In genomic region chr4:77155631-77156345, GRCh38 we compare ENCODE assay signal across 1 cellular context.
TF ChIP-seq lines count a peak whose summit lies in the region.

No MANE protein-coding gene starts in this region.

TF ChIP-seq in HEK293, 187 proteins besides CTCF, POLR2A, EP300 and RAD21 (continued from another document):
- TF ChIP-seq, protein P1, sequence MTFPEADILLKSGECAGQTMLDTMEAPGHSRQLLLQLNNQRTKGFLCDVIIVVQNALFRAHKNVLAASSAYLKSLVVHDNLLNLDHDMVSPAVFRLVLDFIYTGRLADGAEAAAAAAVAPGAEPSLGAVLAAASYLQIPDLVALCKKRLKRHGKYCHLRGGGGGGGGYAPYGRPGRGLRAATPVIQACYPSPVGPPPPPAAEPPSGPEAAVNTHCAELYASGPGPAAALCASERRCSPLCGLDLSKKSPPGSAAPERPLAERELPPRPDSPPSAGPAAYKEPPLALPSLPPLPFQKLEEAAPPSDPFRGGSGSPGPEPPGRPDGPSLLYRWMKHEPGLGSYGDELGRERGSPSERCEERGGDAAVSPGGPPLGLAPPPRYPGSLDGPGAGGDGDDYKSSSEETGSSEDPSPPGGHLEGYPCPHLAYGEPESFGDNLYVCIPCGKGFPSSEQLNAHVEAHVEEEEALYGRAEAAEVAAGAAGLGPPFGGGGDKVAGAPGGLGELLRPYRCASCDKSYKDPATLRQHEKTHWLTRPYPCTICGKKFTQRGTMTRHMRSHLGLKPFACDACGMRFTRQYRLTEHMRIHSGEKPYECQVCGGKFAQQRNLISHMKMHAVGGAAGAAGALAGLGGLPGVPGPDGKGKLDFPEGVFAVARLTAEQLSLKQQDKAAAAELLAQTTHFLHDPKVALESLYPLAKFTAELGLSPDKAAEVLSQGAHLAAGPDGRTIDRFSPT (tag by site-specific recombination; IDR thresholded peaks at IDR 0.05): no peak
